Comparison of ENCODE assay signal across 21 cellular contexts in the genomic region with DNA sequence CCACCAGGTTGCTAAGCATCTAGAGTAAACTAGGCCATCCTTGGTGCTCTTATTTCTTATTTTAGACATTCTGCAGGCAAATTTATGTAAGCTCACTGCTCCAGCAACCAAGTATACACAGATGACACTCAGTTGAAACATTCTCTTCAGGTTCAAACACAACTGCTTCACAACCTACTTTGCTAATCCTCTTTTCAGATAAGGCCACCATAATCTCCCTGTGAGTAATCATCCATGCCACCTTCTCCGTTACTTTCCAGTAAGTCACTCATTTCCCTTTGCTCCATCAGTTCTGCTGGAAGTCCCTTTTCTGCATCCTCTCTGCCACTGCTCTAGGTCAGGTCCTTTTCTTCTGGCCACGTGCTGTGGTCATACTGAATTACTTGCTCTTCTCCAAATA.
"Had no signal": no experiment of that assay in that cellular context is flagged by ENCODE, and none has a peak within 500 bp of the region (broad histone marks: within the 10 kb centered on the region; RNA-seq: fewer than 3 reads in every experiment).

No MANE protein-coding gene starts in this region.

- H3K9me3 ChIP-seq: neutrophil, psoas muscle, tibial artery, uterus had no signal

- H3K27me3 Mint-ChIP-seq: dendritic cell treated with granulocyte-macrophage colony-stimulating factor and Interleukin-4, amounts not matched to agents 40 ng/mL and 50 ng/mL, for 4 days; effector memory CD8-positive, alpha-beta T cell had no signal

- ATAC-seq: effector memory CD8-positive, alpha-beta T cell; left lung; naive thymus-derived CD4-positive, alpha-beta T cell; psoas muscle; sciatic nerve had no signal

- H3K4me3 ChIP-seq: left lung, lung, psoas muscle, skin epidermis, tibial artery, upper lobe of left lung, uterus had no signal

- H3K4me3 Mint-ChIP-seq: dendritic cell treated with granulocyte-macrophage colony-stimulating factor and Interleukin-4, amounts not matched to agents 40 ng/mL and 50 ng/mL, for 4 days; effector memory CD8-positive, alpha-beta T cell; naive thymus-derived CD4-positive, alpha-beta T cell had no signal

- H3K27ac Mint-ChIP-seq: dendritic cell treated with granulocyte-macrophage colony-stimulating factor and Interleukin-4, amounts not matched to agents 40 ng/mL and 50 ng/mL, for 4 days; effector memory CD8-positive, alpha-beta T cell; naive thymus-derived CD4-positive, alpha-beta T cell had no signal

- H3K4me1 ChIP-seq: left lung, psoas muscle, tibial artery, upper lobe of left lung, uterus had no signal

- H3K4me1 Mint-ChIP-seq: naive thymus-derived CD4-positive, alpha-beta T cell had no signal

- DNase-seq: cerebellar nuclear complex; effector memory CD8-positive, alpha-beta T cell; erythroblast; foreskin melanocyte; head of caudate nucleus; hippocampal formation; left lung; naive thymus-derived CD4-positive, alpha-beta T cell; psoas muscle; retina; stimulated activated CD4-positive, alpha-beta T cell treated with anti-CD3 and anti-CD28 coated beads, Interleukin-12 subunit alpha, Interleukin-12 subunit beta, amount 100 ng/mL, for 4 hours; stimulated activated CD4-positive, alpha-beta T cell treated with anti-CD3 and anti-CD28 coated beads, Interleukin-2, amount 100 ng/mL, for 48 hours; stimulated activated naive CD4-positive, alpha-beta T cell treated with Interleukin-2 at 50 U/mL for 16 hours; tibial artery; upper lobe of left lung; uterus had no signal

- H3K27ac ChIP-seq: left lung, neutrophil, psoas muscle, skin epidermis, tibial artery, upper lobe of left lung, uterus had no signal

- H3K36me3 ChIP-seq: left lung, neutrophil, tibial artery, upper lobe of left lung, uterus had no signal

- H3K27me3 ChIP-seq: left lung, neutrophil, tibial artery, upper lobe of left lung, uterus had no signal
